17 cellular contexts compared by ENCODE assay signal in genomic region chr13:27822258-27822872, GRCh38. TPM values are rescaled to one million over a fixed set of nuclear protein-coding genes. Genes with fewer than 3 reads are reported as not detected.
"Had no signal": no experiment of that assay in that cellular context is flagged by ENCODE, and none has a peak within 500 bp of the region (broad histone marks: within the 10 kb centered on the region; RNA-seq: fewer than 3 reads in every experiment).

No MANE protein-coding gene starts in this region.

- H3K36me3 Mint-ChIP-seq: activated naive CD4-positive, alpha-beta T cell treated with anti-CD3 and anti-CD28 coated beads, Interleukin-2, amount 10 ng/mL, durations not matched to agents 7 days and 5 days; naive B cell had no signal

- H3K4me3 ChIP-seq: dorsolateral prefrontal cortex, heart left ventricle, smooth muscle cell, tibial artery, uterus had no signal

- H3K4me1 ChIP-seq: uterus had no signal

- H3K9me3 ChIP-seq: heart left ventricle, neutrophil, tibial artery, uterus had no signal

- H3K27ac Mint-ChIP-seq: activated B cell treated with CpG ODN at 0.5 μM for 24 hours; activated naive CD4-positive, alpha-beta T cell treated with anti-CD3 and anti-CD28 coated beads, Interleukin-2, amount 10 ng/mL, durations not matched to agents 7 days and 5 days; activated T-helper 2 cell treated with anti-CD3 and anti-CD28 coated beads, Interferon-gamma antibody, Interleukin-2, Interleukin-4, amounts not matched to agents 10 μg/mL and 5 μg/mL and 100 μg/mL, durations not matched to agents 14 hours and 24 hours and 36 hours; T-helper 17 cell had no signal

- H3K4me1 Mint-ChIP-seq: activated naive CD4-positive, alpha-beta T cell treated with anti-CD3 and anti-CD28 coated beads, Interleukin-2, amount 10 ng/mL, durations not matched to agents 7 days and 5 days; T-helper 17 cell had no signal

- H3K27ac ChIP-seq: dorsolateral prefrontal cortex, heart left ventricle, neutrophil, tibial artery, uterus had no signal

- H3K9me3 Mint-ChIP-seq: activated B cell treated with CpG ODN at 0.5 μM for 24 hours; activated naive CD4-positive, alpha-beta T cell treated with anti-CD3 and anti-CD28 coated beads, Interleukin-2, amount 10 ng/mL, durations not matched to agents 7 days and 5 days; activated T-helper 2 cell treated with anti-CD3 and anti-CD28 coated beads, Interferon-gamma antibody, Interleukin-2, Interleukin-4, amounts not matched to agents 10 μg/mL and 5 μg/mL and 100 μg/mL, durations not matched to agents 14 hours and 24 hours and 36 hours had no signal

- DNase-seq: activated B cell treated with CpG ODN at 0.5 μM for 24 hours; activated naive CD4-positive, alpha-beta T cell treated with anti-CD3 and anti-CD28 coated beads, Interleukin-2, amount 10 ng/mL, durations not matched to agents 7 days and 5 days; amniotic stem cell; dorsolateral prefrontal cortex; heart left ventricle; kidney glomerular epithelial cell; midbrain; posterior cingulate gyrus; T-helper 17 cell; tibial artery; uterus had no signal

- H3K4me2 ChIP-seq: smooth muscle cell had no signal

- ATAC-seq: esophagus mucosa, heart left ventricle, T-helper 17 cell had no signal

- H3K36me3 ChIP-seq: heart left ventricle, neutrophil, tibial artery, uterus had no signal

- H3K4me3 Mint-ChIP-seq: activated B cell treated with CpG ODN at 0.5 μM for 24 hours; activated naive CD4-positive, alpha-beta T cell treated with anti-CD3 and anti-CD28 coated beads, Interleukin-2, amount 10 ng/mL, durations not matched to agents 7 days and 5 days; T-helper 17 cell had no signal

RNA-seq across cellular contexts. Expression of gene GSX1, which starts 30.1 kb away (rescaled TPM):
- total RNA-seq: activated B cell treated with CpG ODN at 0.5 μM for 24 hours; activated T-helper 2 cell treated with anti-CD3 and anti-CD28 coated beads, Interferon-gamma antibody, Interleukin-2, Interleukin-4, amounts not matched to agents 10 μg/mL and 5 μg/mL and 100 μg/mL, durations not matched to agents 14 hours and 24 hours and 36 hours; esophagus mucosa; heart left ventricle; lower leg skin; smooth muscle cell; T-helper 17 cell; uterus had no signal
- polyA plus RNA-seq: heart left ventricle, smooth muscle cell had no signal
